2 cellular contexts compared by ENCODE assay signal in genomic region chr1:66295821-66296220, GRCh38.
TF ChIP-seq lines count a peak whose summit lies in the region.

No MANE protein-coding gene starts in this region.

TF ChIP-seq in liver, 16 proteins besides CTCF, POLR2A, EP300 and RAD21:
- TF ChIP-seq FOXA2 (IDR thresholded peaks at IDR 0.05) = no peak
- peak; percentile 67 to 83 for TF ChIP-seq RXRA (IDR thresholded peaks at IDR 0.05)

TF ChIP-seq in HepG2, 621 proteins besides CTCF, POLR2A, EP300 and RAD21:
- TF ChIP-seq TFE3 (CRISPR knock-in tag; IDR thresholded peaks at IDR 0.05) (no peak), WIZ (CRISPR knock-in tag; IDR thresholded peaks at IDR 0.05) (no peak), SP2 (CRISPR knock-in tag; IDR thresholded peaks at IDR 0.05) (no peak), KLF12 (CRISPR knock-in tag; IDR thresholded peaks at IDR 0.05; ENCODE audit: borderline replicate concordance) (no peak), BCL6 (CRISPR knock-in tag; IDR thresholded peaks at IDR 0.05) (no peak), ZNF354B (CRISPR knock-in tag; IDR thresholded peaks at IDR 0.05) (no peak), ZNF333 (CRISPR knock-in tag; IDR thresholded peaks at IDR 0.05; ENCODE audit: borderline replicate concordance) (no peak), ZNF235 (CRISPR knock-in tag; IDR thresholded peaks at IDR 0.05; ENCODE audit: borderline replicate concordance) (no peak), NFYB (CRISPR knock-in tag; IDR thresholded peaks at IDR 0.05) (no peak), ZNF569 (CRISPR knock-in tag; IDR thresholded peaks at IDR 0.05; ENCODE audit: borderline replicate concordance) (no peak)
- TF ChIP-seq, protein P1, sequence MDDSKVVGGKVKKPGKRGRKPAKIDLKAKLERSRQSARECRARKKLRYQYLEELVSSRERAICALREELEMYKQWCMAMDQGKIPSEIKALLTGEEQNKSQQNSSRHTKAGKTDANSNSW (CRISPR knock-in tag; IDR thresholded peaks at IDR 0.05; ENCODE audit: borderline replicate concordance) = no peak
